ENCODE assay signal across 8 cellular contexts in genomic region chr10:95655571-95656290, GRCh38. TPM values are rescaled to one million over a fixed set of nuclear protein-coding genes. Genes with fewer than 3 reads are reported as not detected.
DNase-seq lines count a peak whose midpoint lies in the region; ATAC-seq and TF ChIP-seq lines count a peak whose summit lies in the region.

No MANE protein-coding gene starts in this region.

- H3K4me1 Mint-ChIP-seq in stimulated activated effector memory CD8-positive, alpha-beta T cell treated with anti-CD3 and anti-CD28 coated beads, Interleukin-12 subunit alpha, Interleukin-12 subunit beta, amount 100 ng/mL, for 72 hours: peaks cover 43% of the 10 kb centered on the region

- H3K27me3 ChIP-seq in right lobe of liver: no peaks in the 10 kb centered on the region

- ATAC-seq in HG02759 (IDR thresholded peaks at IDR 0.05; ENCODE audit: unreplicated experiment) (peak; percentile 13), right lobe of liver (peak; percentile 2 to 7 (median 6)), GM18858 (IDR thresholded peaks at IDR 0.05; ENCODE audit: unreplicated experiment) (no peak)
- ATAC-seq in stimulated activated effector memory CD8-positive, alpha-beta T cell treated with anti-CD3 and anti-CD28 coated beads, Interleukin-12 subunit alpha, Interleukin-12 subunit beta, amount 100 ng/mL, for 72 hours: peak; percentile 64

- 16% methylated on average over 10 of the region's 23 CpGs for WGBS in right lobe of liver (ENCODE audit: insufficient coverage, low coverage, low lambda C conversion rate, missing lambda C conversion rate)

- peaks cover 47% of the 10 kb centered on the region for H3K36me3 Mint-ChIP-seq in stimulated activated effector memory CD8-positive, alpha-beta T cell treated with anti-CD3 and anti-CD28 coated beads, Interleukin-12 subunit alpha, Interleukin-12 subunit beta, amount 100 ng/mL, for 72 hours

- TF ChIP-seq CTCF in cardiac fibroblast (IDR thresholded peaks at IDR 0.05; ENCODE audit: low read depth, low read length): no peak
- TF ChIP-seq CTCF in right lobe of liver (IDR thresholded peaks at IDR 0.05): no peak

- intact Hi-C loops in right lobe of liver (cut with DNase I): no loop called here

- peaks cover 0 to 5% (median 0%) of the 10 kb centered on the region in 4 donors for H3K4me1 ChIP-seq in right lobe of liver

- no peaks in the 10 kb centered on the region for H3K9me3 ChIP-seq in right lobe of liver

- H3K4me3 ChIP-seq in cardiac fibroblast (replicated peaks in 1 of 2; ENCODE audit: low read depth in 2 of 2, low read length in 2 of 2) (peak overlapping the region; percentile 89 to 93), right lobe of liver (peak overlapping the region; percentile 95 to 98 (median 98))

- H3K27ac ChIP-seq in right lobe of liver: peak overlapping the region; percentile 61 to 71 (median 64)

- peak; percentile 0 for DNase-seq in activated CD8-positive, alpha-beta memory T cell treated with anti-CD3 and anti-CD28 coated beads, Interleukin-2, amount 50 U/mL, for 1 hour (ENCODE audit: extremely low read depth)
- no peak for DNase-seq in activated CD8-positive, alpha-beta memory T cell treated with anti-CD3 and anti-CD28 coated beads for 24 hours
- DNase-seq in RKO (ENCODE audit: low spot score): peak; percentile 67
- peak; percentile 41 to 43 for DNase-seq in cardiac fibroblast (ENCODE audit: low read depth in 2 of 2)
- peak in 1 of 3 donors; percentile 49 for DNase-seq in right lobe of liver
- DNase-seq in stimulated activated effector memory CD8-positive, alpha-beta T cell treated with anti-CD3 and anti-CD28 coated beads, Interleukin-12 subunit alpha, Interleukin-12 subunit beta, amount 100 ng/mL, for 72 hours (ENCODE audit: low spot score in 2 of 2): peak in 1 of 2 donors; percentile 10

- H3K4me3 Mint-ChIP-seq in stimulated activated effector memory CD8-positive, alpha-beta T cell treated with anti-CD3 and anti-CD28 coated beads, Interleukin-12 subunit alpha, Interleukin-12 subunit beta, amount 100 ng/mL, for 72 hours: peak overlapping the region; percentile 99

- H3K9me3 Mint-ChIP-seq in stimulated activated effector memory CD8-positive, alpha-beta T cell treated with anti-CD3 and anti-CD28 coated beads, Interleukin-12 subunit alpha, Interleukin-12 subunit beta, amount 100 ng/mL, for 72 hours: peaks cover 5% of the 10 kb centered on the region

- peaks cover 0 to 18% (median 5%) of the 10 kb centered on the region in 4 donors for H3K36me3 ChIP-seq in right lobe of liver

- no peak for TF ChIP-seq POLR2A in right lobe of liver (IDR thresholded peaks at IDR 0.05)

- peak overlapping the region; percentile 97 for H3K27ac Mint-ChIP-seq in stimulated activated effector memory CD8-positive, alpha-beta T cell treated with anti-CD3 and anti-CD28 coated beads, Interleukin-12 subunit alpha, Interleukin-12 subunit beta, amount 100 ng/mL, for 72 hours

RNA-seq across cellular contexts. Expression of gene ALDH18A1, which starts 0.8 kb away (rescaled TPM):
- 10 to 100 TPM; 28.4 to 41.2 (median 34.4) TPM for total RNA-seq in right lobe of liver

RNA-seq across cellular contexts. Expression of gene TCTN3, which starts 38.0 kb away (rescaled TPM):
- 10 to 100 TPM; 15.5 to 24.3 (median 19.1) TPM for total RNA-seq in right lobe of liver
